ENCODE assay signal across 10 cellular contexts in the genomic region with DNA sequence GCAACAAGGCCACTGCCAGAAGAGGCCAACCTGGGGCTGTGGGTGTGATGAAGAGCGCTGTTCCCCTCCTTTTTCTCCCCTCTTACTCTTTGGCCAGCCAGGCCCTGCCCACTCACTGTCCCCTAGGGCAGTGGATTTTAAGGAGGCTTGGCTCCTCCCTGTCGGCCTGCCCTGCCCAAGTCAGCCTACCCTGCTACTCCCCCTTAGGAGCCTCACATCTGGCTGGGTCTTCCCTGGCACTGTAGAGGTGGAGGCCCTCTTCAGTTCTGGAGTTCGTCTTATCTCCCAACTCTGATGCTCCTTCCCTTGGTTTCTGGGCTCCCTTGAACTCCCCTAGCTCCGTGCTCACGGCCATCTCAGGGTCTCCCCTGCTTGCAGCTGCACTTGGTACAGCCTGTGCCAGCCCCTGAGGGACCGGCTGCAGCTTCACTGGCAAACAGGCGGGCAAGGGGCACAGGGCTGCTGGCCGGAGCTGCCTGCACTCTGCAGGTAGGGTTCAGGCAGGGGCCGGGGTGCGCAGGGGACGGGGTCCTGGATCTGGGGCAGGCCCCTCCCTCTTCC. TPM values are rescaled to one million over a fixed set of nuclear protein-coding genes. Genes with fewer than 3 reads are reported as not detected.
DNase-seq lines count a peak whose midpoint lies in the region; ATAC-seq and TF ChIP-seq lines count a peak whose summit lies in the region.
"Had no signal": no experiment of that assay in that cellular context is flagged by ENCODE, and none has a peak within 500 bp of the region (broad histone marks: within the 10 kb centered on the region; RNA-seq: fewer than 3 reads in every experiment).

No MANE protein-coding gene starts in this region.

- H3K4me3 ChIP-seq in BLaER1: peak overlapping the region; percentile 93
- no peak overlapping the region for H3K4me3 ChIP-seq in GM23338
- peak overlapping the region; percentile 28 for H3K4me3 ChIP-seq in neural cell (ENCODE audit: low read length)

- H3K27ac ChIP-seq in BLaER1 (peak overlapping the region; percentile 93), GM23338 (ENCODE audit: low read depth) (no peak overlapping the region), neural cell (ENCODE audit: low read length) (no peak overlapping the region)

- H3K9me3 Mint-ChIP-seq in GM23338: no peaks in the 10 kb centered on the region
- H3K9me3 Mint-ChIP-seq in central memory CD8-positive, alpha-beta T cell: no peaks in the 10 kb centered on the region

- H3K27me3 ChIP-seq in BLaER1 (no peaks in the 10 kb centered on the region), GM23338 (ENCODE audit: insufficient read depth) (no peaks in the 10 kb centered on the region), neural cell (ENCODE audit: insufficient read depth, low read depth, low read length) (no peaks in the 10 kb centered on the region)

- in situ Hi-C loops in GM13977 (cut with MboI; ENCODE audit: low pct_unique_long_range_greater_than_20kb, low sequenced_read_pairs, unreplicated experiment): no loop called here

- H4K20me1 ChIP-seq in BLaER1: peaks cover 74% of the 10 kb centered on the region
- peaks cover 4% of the 10 kb centered on the region; the same call in 1 of the 2 replicates for H4K20me1 ChIP-seq in GM23338 (replicated peaks; ENCODE audit: insufficient read depth)
- no peaks in the 10 kb centered on the region for H4K20me1 ChIP-seq in neural cell (ENCODE audit: insufficient read depth)

- peaks cover 3% of the 10 kb centered on the region for H3K27me3 Mint-ChIP-seq in GM23338 (ENCODE audit: insufficient read depth, low read depth, poor library complexity)
- H3K27me3 Mint-ChIP-seq in central memory CD8-positive, alpha-beta T cell: no peaks in the 10 kb centered on the region

- peak overlapping the region; percentile 83 for H3K9ac ChIP-seq in BLaER1
- H3K9ac ChIP-seq in neural cell (ENCODE audit: low read length): no peak overlapping the region

- H2AFZ ChIP-seq in GM23338 (no peak overlapping the region), neural cell (ENCODE audit: low read depth, low read length) (no peak overlapping the region)

- no peak for TF ChIP-seq RAD21 in neural cell (conservative IDR thresholded peaks at IDR 0.05)

- H3K9me2 ChIP-seq in GM23338 (ENCODE audit: insufficient read depth): no peaks in the 10 kb centered on the region
- no peaks in the 10 kb centered on the region for H3K9me2 ChIP-seq in neural cell (ENCODE audit: insufficient read depth, low read length)

- TF ChIP-seq CTCF in GM23338 (conservative IDR thresholded peaks at IDR 0.05; ENCODE audit: low read depth in 2 of 2) (no peak), neural cell (IDR thresholded peaks at IDR 0.05; ENCODE audit: poor library complexity, severe bottlenecking) (no peak), GM13977 (IDR thresholded peaks at IDR 0.05; ENCODE audit: extremely low read depth, insufficient read depth, missing control alignments) (no peak)

- H3K4me1 ChIP-seq in BLaER1 (peaks cover 83% of the 10 kb centered on the region), GM23338 (ENCODE audit: insufficient read depth) (peaks cover 13% of the 10 kb centered on the region)

- H3K36me3 ChIP-seq in BLaER1 (peaks cover 30% of the 10 kb centered on the region), GM23338 (ENCODE audit: insufficient read depth) (no peaks in the 10 kb centered on the region), neural cell (ENCODE audit: insufficient read depth, low read length) (no peaks in the 10 kb centered on the region)

- H3F3A ChIP-seq in GM23338 (replicated peaks; ENCODE audit: low read depth): no peaks in the 10 kb centered on the region
- no peaks in the 10 kb centered on the region for H3F3A ChIP-seq in neural cell (ENCODE audit: insufficient read depth, low read length, poor library complexity, severe bottlenecking)

- H3K36me3 Mint-ChIP-seq in GM23338 (ENCODE audit: low read depth): peaks cover 16% of the 10 kb centered on the region
- H3K36me3 Mint-ChIP-seq in central memory CD8-positive, alpha-beta T cell (ENCODE audit: insufficient read depth): peaks cover 22% of the 10 kb centered on the region

- H3K4me2 ChIP-seq in BLaER1 (peak overlapping the region; percentile 91), GM23338 (no peak overlapping the region), neural cell (ENCODE audit: low read length) (no peak overlapping the region)

- ATAC-seq in GM23338 (no peak), HG02623 (IDR thresholded peaks at IDR 0.05; ENCODE audit: unreplicated experiment) (no peak)
- ATAC-seq in central memory CD8-positive, alpha-beta T cell (replicated peaks; ENCODE audit: extremely low read depth, poor library complexity, severe bottlenecking): no peak

- H3K9me3 ChIP-seq in BLaER1 (no peaks in the 10 kb centered on the region), neural cell (ENCODE audit: low read length) (no peaks in the 10 kb centered on the region)

- TF ChIP-seq EP300 in neural cell (conservative IDR thresholded peaks at IDR 0.05; ENCODE audit: poor library complexity, severe bottlenecking): no peak

- H3K4me3 Mint-ChIP-seq in GM23338: no peak overlapping the region
- peak overlapping the region; percentile 32 for H3K4me3 Mint-ChIP-seq in central memory CD8-positive, alpha-beta T cell

- H3K79me2 ChIP-seq in GM23338 (replicated peaks; ENCODE audit: insufficient read depth): peaks cover 37% of the 10 kb centered on the region
- peaks cover 38% of the 10 kb centered on the region for H3K79me2 ChIP-seq in neural cell (replicated peaks; ENCODE audit: insufficient read depth, low read length)

- H3K4me1 Mint-ChIP-seq in GM23338: peaks cover 34% of the 10 kb centered on the region
- peaks cover 48% of the 10 kb centered on the region for H3K4me1 Mint-ChIP-seq in central memory CD8-positive, alpha-beta T cell

- H3K27ac Mint-ChIP-seq in GM23338: peak overlapping the region; percentile 84; the same call in 1 of the 2 replicates
- peak overlapping the region; percentile 83 for H3K27ac Mint-ChIP-seq in central memory CD8-positive, alpha-beta T cell (ENCODE audit: low read depth)

- DNase-seq in GM23338 (ENCODE audit: low spot score) (no peak), GM13977 (ENCODE audit: low spot score) (no peak), SIG-M5 (lab: John Stamatoyannopoulos, UW) (no peak), SHP77 treated with DMSO at 0.1 percent for 48 hours (lab: John Stamatoyannopoulos, UW) (no peak)
- no peak for DNase-seq in central memory CD8-positive, alpha-beta T cell (ENCODE audit: low spot score in 2 of 2)
- DNase-seq: stimulated activated CD8-positive, alpha-beta memory T cell treated with anti-CD3 and anti-CD28 coated beads, Interleukin-4, amount 100 ng/mL, for 48 hours had no signal

TF ChIP-seq in GM23338, 12 proteins besides CTCF, POLR2A, EP300 and RAD21:
- TF ChIP-seq ZNF114 (CRISPR knock-in tag; IDR thresholded peaks at IDR 0.05): no peak

TF ChIP-seq in neural cell, 6 proteins besides CTCF, POLR2A, EP300 and RAD21:
- TF ChIP-seq SMC3 (conservative IDR thresholded peaks at IDR 0.05; ENCODE audit: poor library complexity): no peak
- TF ChIP-seq, protein P1, sequence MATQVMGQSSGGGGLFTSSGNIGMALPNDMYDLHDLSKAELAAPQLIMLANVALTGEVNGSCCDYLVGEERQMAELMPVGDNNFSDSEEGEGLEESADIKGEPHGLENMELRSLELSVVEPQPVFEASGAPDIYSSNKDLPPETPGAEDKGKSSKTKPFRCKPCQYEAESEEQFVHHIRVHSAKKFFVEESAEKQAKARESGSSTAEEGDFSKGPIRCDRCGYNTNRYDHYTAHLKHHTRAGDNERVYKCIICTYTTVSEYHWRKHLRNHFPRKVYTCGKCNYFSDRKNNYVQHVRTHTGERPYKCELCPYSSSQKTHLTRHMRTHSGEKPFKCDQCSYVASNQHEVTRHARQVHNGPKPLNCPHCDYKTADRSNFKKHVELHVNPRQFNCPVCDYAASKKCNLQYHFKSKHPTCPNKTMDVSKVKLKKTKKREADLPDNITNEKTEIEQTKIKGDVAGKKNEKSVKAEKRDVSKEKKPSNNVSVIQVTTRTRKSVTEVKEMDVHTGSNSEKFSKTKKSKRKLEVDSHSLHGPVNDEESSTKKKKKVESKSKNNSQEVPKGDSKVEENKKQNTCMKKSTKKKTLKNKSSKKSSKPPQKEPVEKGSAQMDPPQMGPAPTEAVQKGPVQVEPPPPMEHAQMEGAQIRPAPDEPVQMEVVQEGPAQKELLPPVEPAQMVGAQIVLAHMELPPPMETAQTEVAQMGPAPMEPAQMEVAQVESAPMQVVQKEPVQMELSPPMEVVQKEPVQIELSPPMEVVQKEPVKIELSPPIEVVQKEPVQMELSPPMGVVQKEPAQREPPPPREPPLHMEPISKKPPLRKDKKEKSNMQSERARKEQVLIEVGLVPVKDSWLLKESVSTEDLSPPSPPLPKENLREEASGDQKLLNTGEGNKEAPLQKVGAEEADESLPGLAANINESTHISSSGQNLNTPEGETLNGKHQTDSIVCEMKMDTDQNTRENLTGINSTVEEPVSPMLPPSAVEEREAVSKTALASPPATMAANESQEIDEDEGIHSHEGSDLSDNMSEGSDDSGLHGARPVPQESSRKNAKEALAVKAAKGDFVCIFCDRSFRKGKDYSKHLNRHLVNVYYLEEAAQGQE (IDR thresholded peaks at IDR 0.05; ENCODE audit: borderline replicate concordance): no peak

RNA-seq across cellular contexts. Expression of gene AMPD2, which starts 4.0 kb away (rescaled TPM):
- 58.6 and 62.1 TPM in 2 replicates for total RNA-seq in GM23338 (2014; rRNA removed; shearing (Covaris generic))
- polyA plus RNA-seq in GM23338 (2016; fragmentation: Nextera tagmentation; extraction: Ambion mirVana): 23.1 and 24.5 TPM in 2 replicates
- polyA plus RNA-seq in neural cell: 104 and 111 TPM in 2 replicates
- polyA minus RNA-seq in neural cell: 88.4 and 108 TPM in 2 replicates

RNA-seq across cellular contexts. Expression of gene GNAT2, which starts 4.3 kb away (rescaled TPM):
- 0.21 TPM in 1 of 2 replicates, not detected in the other for total RNA-seq in GM23338 (2014; rRNA removed; shearing (Covaris generic))
- polyA plus RNA-seq in GM23338 (2016; fragmentation: Nextera tagmentation; extraction: Ambion mirVana) (not detected in 2 replicates), neural cell (1.5 TPM in 1 of 2 replicates, not detected in the other)
- polyA minus RNA-seq in neural cell: not detected in 2 replicates
- total RNA-seq: NCI-H460 had no signal

RNA-seq across cellular contexts. Expression of gene GSTM4, which starts 32.2 kb away (rescaled TPM):
- total RNA-seq in GM23338 (2014; rRNA removed; shearing (Covaris generic)): 8.6 and 12.8 TPM in 2 replicates
- polyA plus RNA-seq in GM23338 (2016; fragmentation: Nextera tagmentation; extraction: Ambion mirVana) (12.9 and 17.3 TPM in 2 replicates), neural cell (0.06 and 0.71 TPM in 2 replicates)
- 0.35 and 0.97 TPM in 2 replicates for polyA minus RNA-seq in neural cell

RNA-seq across cellular contexts. Expression of gene GSTM2, which starts 44.2 kb away (rescaled TPM):
- total RNA-seq in GM23338 (2014; rRNA removed; shearing (Covaris generic)): 8.9 and 20.3 TPM in 2 replicates
- polyA plus RNA-seq in GM23338 (2016; fragmentation: Nextera tagmentation; extraction: Ambion mirVana): 12.1 and 16.0 TPM in 2 replicates
- polyA plus RNA-seq in neural cell: 6.8 and 10.2 TPM in 2 replicates
- polyA minus RNA-seq in neural cell: 4.5 and 6.1 TPM in 2 replicates
